ENCODE assay signal across 30 cellular contexts in the genomic region with DNA sequence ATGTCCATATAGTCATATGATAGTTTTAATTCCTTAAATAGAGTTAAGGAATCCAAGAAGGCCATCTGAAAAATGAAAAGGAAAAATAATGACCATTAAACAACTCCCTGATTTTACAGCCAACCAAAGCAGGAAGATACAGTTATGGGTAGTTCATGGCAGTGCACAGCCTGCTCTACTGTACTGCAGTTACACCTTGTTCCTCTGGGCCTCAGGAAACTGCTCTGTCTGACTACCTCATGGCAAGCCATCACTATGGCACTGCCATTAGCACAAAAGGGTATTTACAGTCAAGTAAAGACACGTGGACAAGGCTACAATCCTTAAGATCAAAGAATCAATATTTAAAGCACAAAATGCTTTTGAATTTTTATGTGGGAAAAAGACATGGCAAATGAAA.
"Had no signal": no experiment of that assay in that cellular context is flagged by ENCODE, and none has a peak within 500 bp of the region (broad histone marks: within the 10 kb centered on the region; RNA-seq: fewer than 3 reads in every experiment).

No MANE protein-coding gene starts in this region.

- H3K9me3 ChIP-seq: adrenal gland, body of pancreas, esophagus muscularis mucosa, gastrocnemius medialis had no signal

- H3K27me3 Mint-ChIP-seq: activated CD4-positive, alpha-beta memory T cell treated with anti-CD3 and anti-CD28 coated beads for 36 hours; activated CD4-positive, alpha-beta T cell treated with anti-CD3 and anti-CD28 coated beads for 36 hours; activated CD4-positive, alpha-beta T cell treated with anti-CD3 and anti-CD28 coated beads, Interleukin-2, amount 10 ng/mL, durations not matched to agents 24 days and 14 days; activated CD8-positive, alpha-beta memory T cell treated with anti-CD3 and anti-CD28 coated beads, Interleukin-2, amount 10 ng/mL, durations not matched to agents 7 days and 5 days; activated naive CD4-positive, alpha-beta T cell treated with anti-CD3 and anti-CD28 coated beads, Interleukin-2, amount 50 U/mL, for 24 hours; activated naive CD8-positive, alpha-beta T cell treated with anti-CD3 and anti-CD28 coated beads for 36 hours; activated naive CD8-positive, alpha-beta T cell treated with anti-CD3 and anti-CD28 coated beads, Interleukin-2, amount 50 U/mL, for 24 hours; effector memory CD8-positive, alpha-beta T cell had no signal

- ATAC-seq: activated CD4-positive, alpha-beta T cell treated with anti-CD3 and anti-CD28 coated beads for 36 hours; activated CD8-positive, alpha-beta memory T cell treated with anti-CD3 and anti-CD28 coated beads, Interleukin-2, amount 10 ng/mL, durations not matched to agents 7 days and 5 days; activated CD8-positive, alpha-beta T cell treated with anti-CD3 and anti-CD28 coated beads, Interleukin-2, amount 10 ng/mL, durations not matched to agents 7 days and 5 days; activated naive CD8-positive, alpha-beta T cell treated with anti-CD3 and anti-CD28 coated beads, Interleukin-2, amount 50 U/mL, for 24 hours; body of pancreas; effector memory CD8-positive, alpha-beta T cell; foreskin keratinocyte; gastrocnemius medialis had no signal

- H3K9me3 Mint-ChIP-seq: activated CD4-positive, alpha-beta memory T cell treated with anti-CD3 and anti-CD28 coated beads for 36 hours; activated naive CD4-positive, alpha-beta T cell treated with anti-CD3 and anti-CD28 coated beads for 36 hours; activated naive CD4-positive, alpha-beta T cell treated with anti-CD3 and anti-CD28 coated beads, Interleukin-2, amount 50 U/mL, for 24 hours; activated naive CD8-positive, alpha-beta T cell treated with anti-CD3 and anti-CD28 coated beads for 36 hours; activated naive CD8-positive, alpha-beta T cell treated with anti-CD3 and anti-CD28 coated beads, Interleukin-2, amount 50 U/mL, for 24 hours; activated T-helper 1 cell treated with anti-CD3 and anti-CD28 coated beads, Interleukin-12 subunit alpha, Interleukin-12 subunit beta, Interleukin-2, Interleukin-4 antibody, amounts not matched to agents 30 ng/mL and 10 ng/mL and 1 ng/mL, durations not matched to agents 14 hours and 24 hours and 36 hours; activated T-helper 2 cell treated with anti-CD3 and anti-CD28 coated beads, Interferon-gamma antibody, Interleukin-2, Interleukin-4, amounts not matched to agents 10 μg/mL and 5 μg/mL and 100 μg/mL, durations not matched to agents 14 hours and 24 hours and 36 hours; effector memory CD8-positive, alpha-beta T cell had no signal

- H3K4me1 Mint-ChIP-seq: activated naive CD8-positive, alpha-beta T cell treated with anti-CD3 and anti-CD28 coated beads, Interleukin-2, amount 50 U/mL, for 24 hours had no signal

- H3K27me3 ChIP-seq: adrenal gland, body of pancreas, esophagus muscularis mucosa, foreskin keratinocyte, gastrocnemius medialis had no signal

- H3K4me1 ChIP-seq: adrenal gland, body of pancreas, esophagus muscularis mucosa, gastrocnemius medialis had no signal

- H3K27ac ChIP-seq: adrenal gland, body of pancreas, esophagus muscularis mucosa, foreskin keratinocyte, gastrocnemius medialis had no signal

- H3K27ac Mint-ChIP-seq: activated CD4-positive, alpha-beta memory T cell treated with anti-CD3 and anti-CD28 coated beads for 36 hours; activated CD4-positive, alpha-beta T cell treated with anti-CD3 and anti-CD28 coated beads for 36 hours; activated CD4-positive, alpha-beta T cell treated with anti-CD3 and anti-CD28 coated beads, Interleukin-2, amount 10 ng/mL, durations not matched to agents 24 days and 14 days; activated CD8-positive, alpha-beta memory T cell treated with anti-CD3 and anti-CD28 coated beads, Interleukin-2, amount 10 ng/mL, durations not matched to agents 7 days and 5 days; activated CD8-positive, alpha-beta T cell treated with anti-CD3 and anti-CD28 coated beads, Interleukin-2, amount 10 ng/mL, durations not matched to agents 7 days and 5 days; activated naive CD4-positive, alpha-beta T cell treated with anti-CD3 and anti-CD28 coated beads for 36 hours; activated naive CD4-positive, alpha-beta T cell treated with anti-CD3 and anti-CD28 coated beads, Interleukin-2, amount 50 U/mL, for 24 hours; activated naive CD8-positive, alpha-beta T cell treated with anti-CD3 and anti-CD28 coated beads for 36 hours; activated naive CD8-positive, alpha-beta T cell treated with anti-CD3 and anti-CD28 coated beads, Interleukin-2, amount 50 U/mL, for 24 hours; activated T-helper 1 cell treated with anti-CD3 and anti-CD28 coated beads, Interleukin-12 subunit alpha, Interleukin-12 subunit beta, Interleukin-2, Interleukin-4 antibody, amounts not matched to agents 30 ng/mL and 10 ng/mL and 1 ng/mL, durations not matched to agents 14 hours and 24 hours and 36 hours; activated T-helper 2 cell treated with anti-CD3 and anti-CD28 coated beads, Interferon-gamma antibody, Interleukin-2, Interleukin-4, amounts not matched to agents 10 μg/mL and 5 μg/mL and 100 μg/mL, durations not matched to agents 14 hours and 24 hours and 36 hours; effector memory CD8-positive, alpha-beta T cell had no signal

- H3K4me3 ChIP-seq: adrenal gland, body of pancreas, esophagus muscularis mucosa, gastrocnemius medialis had no signal

- H3K4me3 Mint-ChIP-seq: activated CD4-positive, alpha-beta memory T cell treated with anti-CD3 and anti-CD28 coated beads for 36 hours; activated CD4-positive, alpha-beta T cell treated with anti-CD3 and anti-CD28 coated beads for 36 hours; activated CD4-positive, alpha-beta T cell treated with anti-CD3 and anti-CD28 coated beads, Interleukin-2, amount 10 ng/mL, durations not matched to agents 24 days and 14 days; activated CD8-positive, alpha-beta memory T cell treated with anti-CD3 and anti-CD28 coated beads, Interleukin-2, amount 10 ng/mL, durations not matched to agents 7 days and 5 days; activated CD8-positive, alpha-beta T cell treated with anti-CD3 and anti-CD28 coated beads, Interleukin-2, amount 10 ng/mL, durations not matched to agents 7 days and 5 days; activated naive CD4-positive, alpha-beta T cell treated with anti-CD3 and anti-CD28 coated beads for 36 hours; activated naive CD4-positive, alpha-beta T cell treated with anti-CD3 and anti-CD28 coated beads, Interleukin-2, amount 50 U/mL, for 24 hours; activated naive CD8-positive, alpha-beta T cell treated with anti-CD3 and anti-CD28 coated beads for 36 hours; activated naive CD8-positive, alpha-beta T cell treated with anti-CD3 and anti-CD28 coated beads, Interleukin-2, amount 50 U/mL, for 24 hours; activated T-helper 1 cell treated with anti-CD3 and anti-CD28 coated beads, Interleukin-12 subunit alpha, Interleukin-12 subunit beta, Interleukin-2, Interleukin-4 antibody, amounts not matched to agents 30 ng/mL and 10 ng/mL and 1 ng/mL, durations not matched to agents 14 hours and 24 hours and 36 hours; effector memory CD8-positive, alpha-beta T cell had no signal

- DNase-seq: activated CD4-positive, alpha-beta memory T cell treated with anti-CD3 and anti-CD28 coated beads for 36 hours; activated CD4-positive, alpha-beta T cell treated with anti-CD3 and anti-CD28 coated beads for 36 hours; activated CD4-positive, alpha-beta T cell treated with anti-CD3 and anti-CD28 coated beads, Interleukin-2, amount 10 ng/mL, durations not matched to agents 24 days and 14 days; activated CD4-positive, CD25-positive, alpha-beta regulatory T cell; activated CD4-positive, CD25-positive, alpha-beta regulatory T cell treated with anti-CD3 and anti-CD28 coated beads, Interleukin-2, amount 50 U/mL, for 72 hours; activated CD8-positive, alpha-beta memory T cell treated with anti-CD3 and anti-CD28 coated beads, Interleukin-2, amount 10 ng/mL, durations not matched to agents 7 days and 5 days; activated CD8-positive, alpha-beta memory T cell treated with anti-CD3 and anti-CD28 coated beads, Interleukin-2, amount 50 U/mL, for 4 hours; activated CD8-positive, alpha-beta T cell treated with anti-CD3 and anti-CD28 coated beads, Interleukin-2, amount 10 ng/mL, durations not matched to agents 7 days and 5 days; activated effector memory CD4-positive, alpha-beta T cell treated with anti-CD3 and anti-CD28 coated beads, Interleukin-2, amount 50 U/mL, for 16 hours; activated naive CD4-positive, alpha-beta T cell treated with anti-CD3 and anti-CD28 coated beads for 36 hours; activated naive CD8-positive, alpha-beta T cell treated with anti-CD3 and anti-CD28 coated beads for 36 hours; activated naive CD8-positive, alpha-beta T cell treated with anti-CD3 and anti-CD28 coated beads, Interleukin-2, amount 50 U/mL, for 24 hours; activated T-cell treated with anti-CD3 and anti-CD28 coated beads, Interleukin-2, amount 50 U/mL, for 1 hour; activated T-cell treated with anti-CD3 and anti-CD28 coated beads, Interleukin-2, amount 50 U/mL, for 48 hours; adrenal gland; amygdala; aorta; body of pancreas; caudate nucleus; cortex of kidney; dermis blood vessel endothelial cell; effector CD4-positive, alpha-beta T cell; effector memory CD8-positive, alpha-beta T cell; erythroblast; foreskin keratinocyte; gastrocnemius medialis had no signal
